ENCODE assay signal across 28 cellular contexts in the genomic region with DNA sequence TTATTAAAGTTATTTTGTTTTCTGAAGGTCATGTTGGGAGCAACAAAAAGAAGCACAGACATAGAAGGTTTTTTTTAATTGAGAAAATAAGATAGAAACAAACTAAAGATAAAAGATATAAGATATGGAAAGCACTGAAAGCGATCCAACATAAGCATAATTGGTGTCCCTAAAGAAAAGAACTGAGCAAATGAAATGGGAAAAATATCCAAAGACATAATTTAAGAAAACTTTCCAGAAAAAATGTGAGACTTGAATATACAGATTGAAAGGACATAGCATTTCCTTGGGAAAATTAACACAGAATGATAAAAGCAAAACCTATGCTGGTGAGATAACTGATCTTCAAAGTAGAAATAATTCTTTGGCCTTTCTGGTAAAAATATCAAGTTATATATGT.
"Had no signal": no experiment of that assay in that cellular context is flagged by ENCODE, and none has a peak within 500 bp of the region (broad histone marks: within the 10 kb centered on the region; RNA-seq: fewer than 3 reads in every experiment).

No MANE protein-coding gene starts in this region.

- H3K36me3 ChIP-seq: adrenal gland, brain microvascular endothelial cell, heart right ventricle, lower lobe of right lung, pancreas, prostate gland, thoracic aorta had no signal

- DNase-seq: activated CD4-positive, alpha-beta T cell treated with anti-CD3 and anti-CD28 coated beads for 1 hour; activated CD4-positive, alpha-beta T cell treated with anti-CD3 and anti-CD28 coated beads, Interleukin-2, amount 10 ng/mL, durations not matched to agents 7 days and 5 days; activated CD8-positive, alpha-beta T cell treated with anti-CD3 and anti-CD28 coated beads for 36 hours; activated naive CD4-positive, alpha-beta T cell treated with Interleukin-2 at 50 U/mL for 16 hours; activated T-cell treated with anti-CD3 and anti-CD28 coated beads, Interleukin-2, amount 50 U/mL, for 4 hours; adrenal gland; aorta; brain microvascular endothelial cell; cortex of kidney; effector memory CD8-positive, alpha-beta T cell; foreskin melanocyte; heart right ventricle; kidney glomerular epithelial cell; lower lobe of right lung; mucosa of descending colon; pancreas; retina; small intestine; stimulated activated CD4-positive, alpha-beta T cell treated with anti-CD3 and anti-CD28 coated beads, Interleukin-4, amount 100 ng/mL, for 24 hours; T-helper 2 cell; trophoblast cell had no signal

- H3K9me3 ChIP-seq: adrenal gland, prostate gland, thoracic aorta had no signal

- H3K4me1 ChIP-seq: adrenal gland, heart right ventricle, lower lobe of right lung, pancreas, prostate gland had no signal

- H3K27ac ChIP-seq: adrenal gland, brain microvascular endothelial cell, heart right ventricle, lower lobe of right lung, pancreas, prostate gland, thoracic aorta had no signal

- H3K4me3 ChIP-seq: adrenal gland, heart right ventricle, lower lobe of right lung, mucosa of descending colon, pancreas, prostate gland, thoracic aorta had no signal

- ATAC-seq: activated CD8-positive, alpha-beta T cell treated with anti-CD3 and anti-CD28 coated beads for 36 hours; activated T-cell treated with anti-CD3 and anti-CD28 coated beads, Interleukin-2, amount 50 U/mL, for 4 hours; effector memory CD8-positive, alpha-beta T cell; heart right ventricle; left lobe of liver; lower lobe of right lung; mucosa of descending colon; natural killer cell treated with Interleukin-12 subunit alpha and Interleukin-12 subunit beta and Interleukin-15 and Interleukin-18, amount 100 ng/mL, for 72 hours; pancreas; sciatic nerve; stimulated activated effector memory CD8-positive, alpha-beta T cell treated with anti-CD3 and anti-CD28 coated beads, Interleukin-12 subunit alpha, Interleukin-12 subunit beta, amount 100 ng/mL, for 72 hours; WTC11 had no signal

- H3K27me3 ChIP-seq: adrenal gland, brain microvascular endothelial cell, heart right ventricle, pancreas had no signal
